1 cellular context compared by ENCODE assay signal in the genomic region with DNA sequence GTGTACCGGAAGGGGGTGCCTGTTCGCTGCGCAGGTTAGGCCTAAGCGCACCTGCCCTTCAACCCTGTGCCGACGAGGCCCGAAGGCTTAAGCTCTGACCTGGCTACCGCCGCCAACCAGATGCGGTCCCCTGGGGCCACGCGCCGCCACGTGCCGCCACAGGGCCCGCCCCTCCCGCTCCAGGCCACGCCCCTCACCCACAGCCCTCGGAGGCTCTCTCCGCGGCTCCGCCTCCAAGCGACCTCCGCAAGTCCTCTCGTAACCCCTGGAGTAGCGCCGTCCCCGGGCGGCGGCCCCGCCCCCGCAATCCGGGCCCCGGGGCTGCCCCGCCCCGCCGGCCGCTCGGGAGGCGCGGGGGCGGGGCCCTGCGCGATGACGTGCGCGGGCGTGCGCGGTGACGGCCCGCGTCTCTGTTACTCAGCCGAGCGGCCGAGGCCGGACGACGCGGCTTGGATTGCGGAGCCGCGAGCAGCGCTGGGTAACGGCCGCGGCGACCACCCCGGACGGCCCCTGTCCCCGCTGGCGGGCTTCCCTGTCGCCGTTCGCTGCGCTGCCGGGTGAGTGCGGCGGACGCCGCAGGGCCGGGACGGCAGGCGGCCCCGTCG.
TF ChIP-seq lines count a peak whose summit lies in the region.

A gene (plus strand): TSS at position 413 of the 605 bp plus-strand sequence. CDS start 94,984 bp downstream, outside the sequence.

TF ChIP-seq in HepG2, 621 proteins besides CTCF, POLR2A, EP300 and RAD21 (continued from another document and continues in another):
- TF ChIP-seq, protein P1, sequence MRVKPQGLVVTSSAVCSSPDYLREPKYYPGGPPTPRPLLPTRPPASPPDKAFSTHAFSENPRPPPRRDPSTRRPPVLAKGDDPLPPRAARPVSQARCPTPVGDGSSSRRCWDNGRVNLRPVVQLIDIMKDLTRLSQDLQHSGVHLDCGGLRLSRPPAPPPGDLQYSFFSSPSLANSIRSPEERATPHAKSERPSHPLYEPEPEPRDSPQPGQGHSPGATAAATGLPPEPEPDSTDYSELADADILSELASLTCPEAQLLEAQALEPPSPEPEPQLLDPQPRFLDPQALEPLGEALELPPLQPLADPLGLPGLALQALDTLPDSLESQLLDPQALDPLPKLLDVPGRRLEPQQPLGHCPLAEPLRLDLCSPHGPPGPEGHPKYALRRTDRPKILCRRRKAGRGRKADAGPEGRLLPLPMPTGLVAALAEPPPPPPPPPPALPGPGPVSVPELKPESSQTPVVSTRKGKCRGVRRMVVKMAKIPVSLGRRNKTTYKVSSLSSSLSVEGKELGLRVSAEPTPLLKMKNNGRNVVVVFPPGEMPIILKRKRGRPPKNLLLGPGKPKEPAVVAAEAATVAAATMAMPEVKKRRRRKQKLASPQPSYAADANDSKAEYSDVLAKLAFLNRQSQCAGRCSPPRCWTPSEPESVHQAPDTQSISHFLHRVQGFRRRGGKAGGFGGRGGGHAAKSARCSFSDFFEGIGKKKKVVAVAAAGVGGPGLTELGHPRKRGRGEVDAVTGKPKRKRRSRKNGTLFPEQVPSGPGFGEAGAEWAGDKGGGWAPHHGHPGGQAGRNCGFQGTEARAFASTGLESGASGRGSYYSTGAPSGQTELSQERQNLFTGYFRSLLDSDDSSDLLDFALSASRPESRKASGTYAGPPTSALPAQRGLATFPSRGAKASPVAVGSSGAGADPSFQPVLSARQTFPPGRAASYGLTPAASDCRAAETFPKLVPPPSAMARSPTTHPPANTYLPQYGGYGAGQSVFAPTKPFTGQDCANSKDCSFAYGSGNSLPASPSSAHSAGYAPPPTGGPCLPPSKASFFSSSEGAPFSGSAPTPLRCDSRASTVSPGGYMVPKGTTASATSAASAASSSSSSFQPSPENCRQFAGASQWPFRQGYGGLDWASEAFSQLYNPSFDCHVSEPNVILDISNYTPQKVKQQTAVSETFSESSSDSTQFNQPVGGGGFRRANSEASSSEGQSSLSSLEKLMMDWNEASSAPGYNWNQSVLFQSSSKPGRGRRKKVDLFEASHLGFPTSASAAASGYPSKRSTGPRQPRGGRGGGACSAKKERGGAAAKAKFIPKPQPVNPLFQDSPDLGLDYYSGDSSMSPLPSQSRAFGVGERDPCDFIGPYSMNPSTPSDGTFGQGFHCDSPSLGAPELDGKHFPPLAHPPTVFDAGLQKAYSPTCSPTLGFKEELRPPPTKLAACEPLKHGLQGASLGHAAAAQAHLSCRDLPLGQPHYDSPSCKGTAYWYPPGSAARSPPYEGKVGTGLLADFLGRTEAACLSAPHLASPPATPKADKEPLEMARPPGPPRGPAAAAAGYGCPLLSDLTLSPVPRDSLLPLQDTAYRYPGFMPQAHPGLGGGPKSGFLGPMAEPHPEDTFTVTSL (CRISPR knock-in tag; IDR thresholded peaks at IDR 0.05; ENCODE audit: borderline replicate concordance): peak; percentile 64; the same call in 1 of the 2 replicates
- TF ChIP-seq FOXK1 (CRISPR knock-in tag; IDR thresholded peaks at IDR 0.05; ENCODE audit: borderline replicate concordance, low read depth): no peak
- TF ChIP-seq ZNF557 (CRISPR knock-in tag; IDR thresholded peaks at IDR 0.05): peak; percentile 92; the same call in 1 of the 2 replicates
- TF ChIP-seq SRSF9 (IDR thresholded peaks at IDR 0.05; ENCODE audit: borderline replicate concordance, insufficient read depth, low read depth, low read length, poor library complexity, severe bottlenecking): no peak
- no peak for TF ChIP-seq ZNF33A (CRISPR knock-in tag; IDR thresholded peaks at IDR 0.05; ENCODE audit: borderline replicate concordance)
- TF ChIP-seq ZNF761 (CRISPR knock-in tag; conservative IDR thresholded peaks at IDR 0.05): peak; percentile 77; the same call in 1 of the 2 replicates
- peak; percentile 89 for TF ChIP-seq ZNF747 (CRISPR knock-in tag; IDR thresholded peaks at IDR 0.05; ENCODE audit: borderline replicate concordance)
- peak; percentile 86; the same call in 1 of the 2 replicates for TF ChIP-seq REL (CRISPR knock-in tag; conservative IDR thresholded peaks at IDR 0.05)
- no peak for TF ChIP-seq ATAD3A (CRISPR knock-in tag; IDR thresholded peaks at IDR 0.05)
- TF ChIP-seq ATF7 (IDR thresholded peaks at IDR 0.05): no peak
- 0 out of 2 replicates have a peak, but pooled peaks have one; percentile 53 for TF ChIP-seq ATF7 (CRISPR knock-in tag; IDR thresholded peaks at IDR 0.05)
- TF ChIP-seq ZNF235 (CRISPR knock-in tag; IDR thresholded peaks at IDR 0.05; ENCODE audit: borderline replicate concordance): peak; percentile 93; the same call in 1 of the 2 replicates
- TF ChIP-seq, protein P2, sequence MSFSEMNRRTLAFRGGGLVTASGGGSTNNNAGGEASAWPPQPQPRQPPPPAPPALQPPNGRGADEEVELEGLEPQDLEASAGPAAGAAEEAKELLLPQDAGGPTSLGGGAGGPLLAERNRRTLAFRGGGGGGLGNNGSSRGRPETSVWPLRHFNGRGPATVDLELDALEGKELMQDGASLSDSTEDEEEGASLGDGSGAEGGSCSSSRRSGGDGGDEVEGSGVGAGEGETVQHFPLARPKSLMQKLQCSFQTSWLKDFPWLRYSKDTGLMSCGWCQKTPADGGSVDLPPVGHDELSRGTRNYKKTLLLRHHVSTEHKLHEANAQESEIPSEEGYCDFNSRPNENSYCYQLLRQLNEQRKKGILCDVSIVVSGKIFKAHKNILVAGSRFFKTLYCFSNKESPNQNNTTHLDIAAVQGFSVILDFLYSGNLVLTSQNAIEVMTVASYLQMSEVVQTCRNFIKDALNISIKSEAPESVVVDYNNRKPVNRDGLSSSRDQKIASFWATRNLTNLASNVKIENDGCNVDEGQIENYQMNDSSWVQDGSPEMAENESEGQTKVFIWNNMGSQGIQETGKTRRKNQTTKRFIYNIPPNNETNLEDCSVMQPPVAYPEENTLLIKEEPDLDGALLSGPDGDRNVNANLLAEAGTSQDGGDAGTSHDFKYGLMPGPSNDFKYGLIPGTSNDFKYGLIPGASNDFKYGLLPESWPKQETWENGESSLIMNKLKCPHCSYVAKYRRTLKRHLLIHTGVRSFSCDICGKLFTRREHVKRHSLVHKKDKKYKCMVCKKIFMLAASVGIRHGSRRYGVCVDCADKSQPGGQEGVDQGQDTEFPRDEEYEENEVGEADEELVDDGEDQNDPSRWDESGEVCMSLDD (CRISPR knock-in tag; IDR thresholded peaks at IDR 0.05; ENCODE audit: borderline replicate concordance): peak; percentile 85
- TF ChIP-seq, protein P3, sequence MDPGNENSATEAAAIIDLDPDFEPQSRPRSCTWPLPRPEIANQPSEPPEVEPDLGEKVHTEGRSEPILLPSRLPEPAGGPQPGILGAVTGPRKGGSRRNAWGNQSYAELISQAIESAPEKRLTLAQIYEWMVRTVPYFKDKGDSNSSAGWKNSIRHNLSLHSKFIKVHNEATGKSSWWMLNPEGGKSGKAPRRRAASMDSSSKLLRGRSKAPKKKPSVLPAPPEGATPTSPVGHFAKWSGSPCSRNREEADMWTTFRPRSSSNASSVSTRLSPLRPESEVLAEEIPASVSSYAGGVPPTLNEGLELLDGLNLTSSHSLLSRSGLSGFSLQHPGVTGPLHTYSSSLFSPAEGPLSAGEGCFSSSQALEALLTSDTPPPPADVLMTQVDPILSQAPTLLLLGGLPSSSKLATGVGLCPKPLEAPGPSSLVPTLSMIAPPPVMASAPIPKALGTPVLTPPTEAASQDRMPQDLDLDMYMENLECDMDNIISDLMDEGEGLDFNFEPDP (CRISPR knock-in tag; conservative IDR thresholded peaks at IDR 0.05): 0 out of 2 replicates have a peak, but pooled peaks have one; percentile 61
- no peak for TF ChIP-seq NFE2L2 (IDR thresholded peaks at IDR 0.05; ENCODE audit: low read length)
- TF ChIP-seq, protein P4, sequence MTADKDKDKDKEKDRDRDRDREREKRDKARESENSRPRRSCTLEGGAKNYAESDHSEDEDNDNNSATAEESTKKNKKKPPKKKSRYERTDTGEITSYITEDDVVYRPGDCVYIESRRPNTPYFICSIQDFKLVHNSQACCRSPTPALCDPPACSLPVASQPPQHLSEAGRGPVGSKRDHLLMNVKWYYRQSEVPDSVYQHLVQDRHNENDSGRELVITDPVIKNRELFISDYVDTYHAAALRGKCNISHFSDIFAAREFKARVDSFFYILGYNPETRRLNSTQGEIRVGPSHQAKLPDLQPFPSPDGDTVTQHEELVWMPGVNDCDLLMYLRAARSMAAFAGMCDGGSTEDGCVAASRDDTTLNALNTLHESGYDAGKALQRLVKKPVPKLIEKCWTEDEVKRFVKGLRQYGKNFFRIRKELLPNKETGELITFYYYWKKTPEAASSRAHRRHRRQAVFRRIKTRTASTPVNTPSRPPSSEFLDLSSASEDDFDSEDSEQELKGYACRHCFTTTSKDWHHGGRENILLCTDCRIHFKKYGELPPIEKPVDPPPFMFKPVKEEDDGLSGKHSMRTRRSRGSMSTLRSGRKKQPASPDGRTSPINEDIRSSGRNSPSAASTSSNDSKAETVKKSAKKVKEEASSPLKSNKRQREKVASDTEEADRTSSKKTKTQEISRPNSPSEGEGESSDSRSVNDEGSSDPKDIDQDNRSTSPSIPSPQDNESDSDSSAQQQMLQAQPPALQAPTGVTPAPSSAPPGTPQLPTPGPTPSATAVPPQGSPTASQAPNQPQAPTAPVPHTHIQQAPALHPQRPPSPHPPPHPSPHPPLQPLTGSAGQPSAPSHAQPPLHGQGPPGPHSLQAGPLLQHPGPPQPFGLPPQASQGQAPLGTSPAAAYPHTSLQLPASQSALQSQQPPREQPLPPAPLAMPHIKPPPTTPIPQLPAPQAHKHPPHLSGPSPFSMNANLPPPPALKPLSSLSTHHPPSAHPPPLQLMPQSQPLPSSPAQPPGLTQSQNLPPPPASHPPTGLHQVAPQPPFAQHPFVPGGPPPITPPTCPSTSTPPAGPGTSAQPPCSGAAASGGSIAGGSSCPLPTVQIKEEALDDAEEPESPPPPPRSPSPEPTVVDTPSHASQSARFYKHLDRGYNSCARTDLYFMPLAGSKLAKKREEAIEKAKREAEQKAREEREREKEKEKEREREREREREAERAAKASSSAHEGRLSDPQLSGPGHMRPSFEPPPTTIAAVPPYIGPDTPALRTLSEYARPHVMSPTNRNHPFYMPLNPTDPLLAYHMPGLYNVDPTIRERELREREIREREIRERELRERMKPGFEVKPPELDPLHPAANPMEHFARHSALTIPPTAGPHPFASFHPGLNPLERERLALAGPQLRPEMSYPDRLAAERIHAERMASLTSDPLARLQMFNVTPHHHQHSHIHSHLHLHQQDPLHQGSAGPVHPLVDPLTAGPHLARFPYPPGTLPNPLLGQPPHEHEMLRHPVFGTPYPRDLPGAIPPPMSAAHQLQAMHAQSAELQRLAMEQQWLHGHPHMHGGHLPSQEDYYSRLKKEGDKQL (CRISPR knock-in tag; IDR thresholded peaks at IDR 0.05; ENCODE audit: low read depth): no peak
- no peak for TF ChIP-seq GTF2F1 (IDR thresholded peaks at IDR 0.05; ENCODE audit: low read length)
- peak; percentile 58; the same call in 1 of the 2 replicates for TF ChIP-seq ZNF772 (CRISPR knock-in tag; IDR thresholded peaks at IDR 0.05)
- TF ChIP-seq HMG20A (CRISPR knock-in tag; IDR thresholded peaks at IDR 0.05; ENCODE audit: borderline replicate concordance): no peak; the same call in 1 of the 2 replicates
- TF ChIP-seq EEA1 (CRISPR knock-in tag; IDR thresholded peaks at IDR 0.05; ENCODE audit: borderline replicate concordance): peak; percentile 85; the same call in 1 of the 2 replicates
- TF ChIP-seq NR3C1 (CRISPR knock-in tag; IDR thresholded peaks at IDR 0.05): no peak
- no peak for TF ChIP-seq ZNF432 (CRISPR knock-in tag; IDR thresholded peaks at IDR 0.05; ENCODE audit: borderline replicate concordance)
- peak; percentile 99 for TF ChIP-seq KDM5B (CRISPR knock-in tag; IDR thresholded peaks at IDR 0.05; ENCODE audit: borderline replicate concordance)
- TF ChIP-seq, protein P5, sequence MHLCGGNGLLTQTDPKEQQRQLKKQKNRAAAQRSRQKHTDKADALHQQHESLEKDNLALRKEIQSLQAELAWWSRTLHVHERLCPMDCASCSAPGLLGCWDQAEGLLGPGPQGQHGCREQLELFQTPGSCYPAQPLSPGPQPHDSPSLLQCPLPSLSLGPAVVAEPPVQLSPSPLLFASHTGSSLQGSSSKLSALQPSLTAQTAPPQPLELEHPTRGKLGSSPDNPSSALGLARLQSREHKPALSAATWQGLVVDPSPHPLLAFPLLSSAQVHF (CRISPR knock-in tag; IDR thresholded peaks at IDR 0.05): peak; percentile 97
- TF ChIP-seq, protein P6, sequence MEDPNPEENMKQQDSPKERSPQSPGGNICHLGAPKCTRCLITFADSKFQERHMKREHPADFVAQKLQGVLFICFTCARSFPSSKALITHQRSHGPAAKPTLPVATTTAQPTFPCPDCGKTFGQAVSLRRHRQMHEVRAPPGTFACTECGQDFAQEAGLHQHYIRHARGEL (CRISPR knock-in tag; IDR thresholded peaks at IDR 0.05): no peak
- TF ChIP-seq FLYWCH1 (CRISPR knock-in tag; IDR thresholded peaks at IDR 0.05): no peak
- TF ChIP-seq HHEX (CRISPR knock-in tag; IDR thresholded peaks at IDR 0.05): no peak
- TF ChIP-seq XRCC5 (optimal IDR thresholded peaks at IDR 0.05; ENCODE audit: low read length): peak; percentile 54
- no peak for TF ChIP-seq SIN3B (IDR thresholded peaks at IDR 0.05; ENCODE audit: low read length)
- peak; percentile 95 for TF ChIP-seq HES4 (CRISPR knock-in tag; IDR thresholded peaks at IDR 0.05; ENCODE audit: borderline replicate concordance)
- TF ChIP-seq PHB2 (IDR thresholded peaks at IDR 0.05; ENCODE audit: partially characterized antibody): no peak
- no peak for TF ChIP-seq ZNF672 (CRISPR knock-in tag; IDR thresholded peaks at IDR 0.05)
- TF ChIP-seq NKX3-1 (CRISPR knock-in tag; IDR thresholded peaks at IDR 0.05): no peak
- TF ChIP-seq, protein P7, sequence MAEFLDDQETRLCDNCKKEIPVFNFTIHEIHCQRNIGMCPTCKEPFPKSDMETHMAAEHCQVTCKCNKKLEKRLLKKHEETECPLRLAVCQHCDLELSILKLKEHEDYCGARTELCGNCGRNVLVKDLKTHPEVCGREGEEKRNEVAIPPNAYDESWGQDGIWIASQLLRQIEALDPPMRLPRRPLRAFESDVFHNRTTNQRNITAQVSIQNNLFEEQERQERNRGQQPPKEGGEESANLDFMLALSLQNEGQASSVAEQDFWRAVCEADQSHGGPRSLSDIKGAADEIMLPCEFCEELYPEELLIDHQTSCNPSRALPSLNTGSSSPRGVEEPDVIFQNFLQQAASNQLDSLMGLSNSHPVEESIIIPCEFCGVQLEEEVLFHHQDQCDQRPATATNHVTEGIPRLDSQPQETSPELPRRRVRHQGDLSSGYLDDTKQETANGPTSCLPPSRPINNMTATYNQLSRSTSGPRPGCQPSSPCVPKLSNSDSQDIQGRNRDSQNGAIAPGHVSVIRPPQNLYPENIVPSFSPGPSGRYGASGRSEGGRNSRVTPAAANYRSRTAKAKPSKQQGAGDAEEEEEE (CRISPR knock-in tag; IDR thresholded peaks at IDR 0.05; ENCODE audit: borderline replicate concordance): no peak
- TF ChIP-seq, protein P8, sequence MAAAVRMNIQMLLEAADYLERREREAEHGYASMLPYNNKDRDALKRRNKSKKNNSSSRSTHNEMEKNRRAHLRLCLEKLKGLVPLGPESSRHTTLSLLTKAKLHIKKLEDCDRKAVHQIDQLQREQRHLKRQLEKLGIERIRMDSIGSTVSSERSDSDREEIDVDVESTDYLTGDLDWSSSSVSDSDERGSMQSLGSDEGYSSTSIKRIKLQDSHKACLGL (CRISPR knock-in tag; IDR thresholded peaks at IDR 0.05): peak; percentile 96
- TF ChIP-seq, protein P9, sequence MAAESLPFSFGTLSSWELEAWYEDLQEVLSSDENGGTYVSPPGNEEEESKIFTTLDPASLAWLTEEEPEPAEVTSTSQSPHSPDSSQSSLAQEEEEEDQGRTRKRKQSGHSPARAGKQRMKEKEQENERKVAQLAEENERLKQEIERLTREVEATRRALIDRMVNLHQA (CRISPR knock-in tag; IDR thresholded peaks at IDR 0.05): no peak
- peak; percentile 94 for TF ChIP-seq ZNF274 (CRISPR knock-in tag; IDR thresholded peaks at IDR 0.05)
